9 cellular contexts compared by ENCODE assay signal in the genomic region with DNA sequence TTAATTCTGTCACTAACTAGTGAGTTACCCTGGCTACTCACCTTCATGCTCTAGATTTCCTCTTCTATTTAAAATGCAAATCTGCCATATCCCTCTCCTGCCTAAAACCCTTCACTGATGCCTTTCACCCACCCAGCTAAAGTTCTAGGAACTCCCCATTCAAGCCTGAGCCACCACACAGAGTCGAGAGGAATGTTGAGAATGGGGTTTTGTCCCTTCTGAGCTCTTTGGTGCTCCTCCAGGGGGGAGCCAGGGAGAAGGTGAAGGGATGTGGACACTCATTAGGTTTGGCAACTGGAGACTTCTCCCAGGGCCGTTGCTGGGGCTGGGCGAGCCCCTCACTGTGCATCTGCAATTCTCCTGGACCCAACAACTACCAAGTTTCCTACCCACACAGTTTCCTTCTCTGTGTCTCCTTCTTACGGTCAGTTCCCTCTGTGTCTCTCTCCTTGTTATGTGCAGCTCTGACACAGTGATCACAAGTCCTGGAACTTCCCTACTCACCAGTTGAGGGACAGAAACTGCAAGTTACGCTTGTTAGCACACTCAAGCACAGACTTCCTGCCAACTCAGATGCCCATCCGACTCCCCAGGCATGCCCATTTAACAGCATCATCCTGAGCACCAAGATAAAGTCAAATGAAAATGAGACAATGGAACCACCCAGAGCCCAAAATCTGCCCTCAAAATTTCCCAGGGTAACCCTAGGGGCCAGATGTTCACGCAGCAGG. TPM values are rescaled to one million over a fixed set of nuclear protein-coding genes. Genes with fewer than 3 reads are reported as not detected.
DNase-seq lines count a peak whose midpoint lies in the region; ATAC-seq and TF ChIP-seq lines count a peak whose summit lies in the region.
"Had no signal": no experiment of that assay in that cellular context is flagged by ENCODE, and none has a peak within 500 bp of the region (broad histone marks: within the 10 kb centered on the region; RNA-seq: fewer than 3 reads in every experiment).

No MANE protein-coding gene starts in this region.

- H3K27me3 Mint-ChIP-seq in immature natural killer cell (ENCODE audit: low read depth in 3 of 3): peaks cover 0 to 7% (median 2%) of the 10 kb centered on the region in 3 donors

- H3K4me3 Mint-ChIP-seq in immature natural killer cell: peak overlapping the region; percentile 25 to 65 (median 43)

- H3K4me1 Mint-ChIP-seq in immature natural killer cell: peaks cover 68 to 79% of the 10 kb centered on the region in 2 donors

- no peaks in the 10 kb centered on the region for H3K9me2 ChIP-seq in OCI-LY7 (ENCODE audit: insufficient read depth, low read length)

- peaks cover 12% of the 10 kb centered on the region for H3K4me1 ChIP-seq in OCI-LY7 (ENCODE audit: insufficient read depth, low read length, poor library complexity, severe bottlenecking)

- no peaks in the 10 kb centered on the region for H3K79me2 ChIP-seq in OCI-LY7 (ENCODE audit: insufficient read depth, low read depth, low read length)

- H3K36me3 Mint-ChIP-seq in immature natural killer cell: peaks cover 0 to 5% (median 3%) of the 10 kb centered on the region in 3 donors

- BruUV-seq in OCI-LY7 (replicated peaks; lab: Mats Ljungman, UMichigan): no TSS peak

- no peak overlapping the region for H3K27ac ChIP-seq in OCI-LY7 (ENCODE audit: low read depth, low read length, poor library complexity, severe bottlenecking)

- peak; percentile 65 for ATAC-seq in GM18909 (IDR thresholded peaks at IDR 0.05; ENCODE audit: poor library complexity, unreplicated experiment)
- ATAC-seq in GM21737 (IDR thresholded peaks at IDR 0.05; ENCODE audit: unreplicated experiment): no peak
- no peak for ATAC-seq in HG02973 (IDR thresholded peaks at IDR 0.05; ENCODE audit: unreplicated experiment)

- CTCF ChIA-PET in OCI-LY7 (lab: Charles Lee; ENCODE audit: unreplicated experiment): interaction anchor here (0.6 to 1.0 kb wide), 2 partner anchors 74 to 344 kb away, joined by 3 read pairs; no protein-coding TSS in a partner anchor

- DNase-seq in ACHN: peak; percentile 19
- DNase-seq in OCI-LY7 (ENCODE audit: low spot score): peak; percentile 40
- peak; percentile 30 to 31 (median 30) for DNase-seq in immature natural killer cell
- no peak for DNase-seq in stimulated activated CD4-positive, alpha-beta T cell treated with anti-CD3 and anti-CD28 coated beads, Interleukin-2, amount 100 ng/mL, for 24 hours
- no peak for DNase-seq in NCI-H128 (lab: John Stamatoyannopoulos, UW; ENCODE audit: unreplicated experiment)
- DNase-seq: islet precursor cell had no signal

- H3K4me2 ChIP-seq in OCI-LY7 (ENCODE audit: low read length): peak overlapping the region; percentile 8; the same call in 1 of the 2 replicates

- POLR2A ChIA-PET in OCI-LY7 (lab: Charles Lee): interaction anchor here (0.6 to 1.3 kb wide), 4 partner anchors 14 to 431 kb away, joined by 3 to 6 read pairs (median 3); no protein-coding TSS in a partner anchor

- no peak overlapping the region for H3K4me3 ChIP-seq in OCI-LY7 (ENCODE audit: low read depth, low read length, poor library complexity, severe bottlenecking)

- in situ Hi-C loops in ACHN (cut with HindIII; ENCODE audit: low pct_ligation_motif_present, low pct_unique_long_range_greater_than_20kb, low sequenced_read_pairs): no loop called here

- no peak for TF ChIP-seq CTCF in OCI-LY7 (conservative IDR thresholded peaks at IDR 0.05; ENCODE audit: low read length)

- H3K36me3 ChIP-seq in OCI-LY7 (ENCODE audit: insufficient read depth, low read length): peaks cover 3% of the 10 kb centered on the region; the same call in 1 of the 2 replicates

- intact Hi-C loops in OCI-LY7 (cut with micrococcal nuclease; ENCODE audit: unreplicated experiment): no loop called here

- H3K27ac Mint-ChIP-seq in immature natural killer cell: peak overlapping the region; percentile 43 to 86 (median 68)

- H2AFZ ChIP-seq in OCI-LY7 (ENCODE audit: low read length): peak overlapping the region; percentile 11; the same call in 1 of the 2 replicates

- no peaks in the 10 kb centered on the region for H3K9me3 Mint-ChIP-seq in immature natural killer cell

- no peaks in the 10 kb centered on the region for H4K20me1 ChIP-seq in OCI-LY7 (ENCODE audit: insufficient read depth, low read length)

- H3K9me3 ChIP-seq in OCI-LY7 (ENCODE audit: low read length): no peaks in the 10 kb centered on the region

RNA-seq across cellular contexts. Expression of a gene that starts 6.5 kb away (rescaled TPM):
- total RNA-seq in OCI-LY7 (2014; rRNA removed; shearing (Covaris generic)): 8.2 and 15.7 TPM in 2 replicates
- 18.3 and 25.2 TPM in 2 replicates for total RNA-seq in OCI-LY7 (2022)
- 100 to 1,000 TPM; 215 to 460 (median 264) TPM for polyA plus RNA-seq in immature natural killer cell

RNA-seq across cellular contexts. Expression of a gene that starts 50.4 kb away (rescaled TPM):
- total RNA-seq in OCI-LY7 (2014; rRNA removed; shearing (Covaris generic)): 0.33 and 0.79 TPM in 2 replicates
- total RNA-seq in OCI-LY7 (2022): 0.85 and 1.1 TPM in 2 replicates
- under 1 TPM in 2 of 3 donors, not detected in 1; 0.20 to 0.31 TPM for polyA plus RNA-seq in immature natural killer cell

Comparison
In these comparisons a context has a peak if more than half of its experiments do, and no peak if none do; other contexts are left out.
1. DNase-seq: peak in ACHN (single experiment), OCI-LY7 (single experiment) and immature natural killer cell (3 of 3); none in stimulated activated CD4-positive, alpha-beta T cell treated with anti-CD3 and anti-CD28 coated beads, Interleukin-2, amount 100 ng/mL, for 24 hours (0 of 2) and NCI-H128 (single experiment).